Comparison of ENCODE assay signal across 1 cellular context in the genomic region with DNA sequence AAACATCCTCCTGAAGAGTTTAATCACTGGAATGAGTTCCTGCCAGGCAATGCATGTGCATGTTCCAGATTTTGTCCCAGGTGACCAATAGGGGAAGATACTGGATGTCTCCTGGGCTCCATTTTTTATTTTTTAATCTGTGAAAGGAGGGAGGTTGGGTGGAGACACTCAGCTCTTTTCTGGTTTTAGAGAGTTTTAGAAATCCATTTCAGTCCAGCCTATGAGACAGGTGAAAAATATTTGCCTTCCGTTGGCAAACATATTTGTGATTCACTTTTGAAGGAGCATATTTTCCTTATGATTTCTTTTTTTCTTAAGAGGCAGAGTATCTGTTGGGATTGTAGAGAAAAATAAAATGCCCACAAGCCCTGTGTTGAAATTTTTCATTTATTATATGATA.
TF ChIP-seq lines count a peak whose summit lies in the region.

No MANE protein-coding gene starts in this region.

TF ChIP-seq in HepG2, 621 proteins besides CTCF, POLR2A, EP300 and RAD21 (continued from another document):
- TF ChIP-seq, protein P1, sequence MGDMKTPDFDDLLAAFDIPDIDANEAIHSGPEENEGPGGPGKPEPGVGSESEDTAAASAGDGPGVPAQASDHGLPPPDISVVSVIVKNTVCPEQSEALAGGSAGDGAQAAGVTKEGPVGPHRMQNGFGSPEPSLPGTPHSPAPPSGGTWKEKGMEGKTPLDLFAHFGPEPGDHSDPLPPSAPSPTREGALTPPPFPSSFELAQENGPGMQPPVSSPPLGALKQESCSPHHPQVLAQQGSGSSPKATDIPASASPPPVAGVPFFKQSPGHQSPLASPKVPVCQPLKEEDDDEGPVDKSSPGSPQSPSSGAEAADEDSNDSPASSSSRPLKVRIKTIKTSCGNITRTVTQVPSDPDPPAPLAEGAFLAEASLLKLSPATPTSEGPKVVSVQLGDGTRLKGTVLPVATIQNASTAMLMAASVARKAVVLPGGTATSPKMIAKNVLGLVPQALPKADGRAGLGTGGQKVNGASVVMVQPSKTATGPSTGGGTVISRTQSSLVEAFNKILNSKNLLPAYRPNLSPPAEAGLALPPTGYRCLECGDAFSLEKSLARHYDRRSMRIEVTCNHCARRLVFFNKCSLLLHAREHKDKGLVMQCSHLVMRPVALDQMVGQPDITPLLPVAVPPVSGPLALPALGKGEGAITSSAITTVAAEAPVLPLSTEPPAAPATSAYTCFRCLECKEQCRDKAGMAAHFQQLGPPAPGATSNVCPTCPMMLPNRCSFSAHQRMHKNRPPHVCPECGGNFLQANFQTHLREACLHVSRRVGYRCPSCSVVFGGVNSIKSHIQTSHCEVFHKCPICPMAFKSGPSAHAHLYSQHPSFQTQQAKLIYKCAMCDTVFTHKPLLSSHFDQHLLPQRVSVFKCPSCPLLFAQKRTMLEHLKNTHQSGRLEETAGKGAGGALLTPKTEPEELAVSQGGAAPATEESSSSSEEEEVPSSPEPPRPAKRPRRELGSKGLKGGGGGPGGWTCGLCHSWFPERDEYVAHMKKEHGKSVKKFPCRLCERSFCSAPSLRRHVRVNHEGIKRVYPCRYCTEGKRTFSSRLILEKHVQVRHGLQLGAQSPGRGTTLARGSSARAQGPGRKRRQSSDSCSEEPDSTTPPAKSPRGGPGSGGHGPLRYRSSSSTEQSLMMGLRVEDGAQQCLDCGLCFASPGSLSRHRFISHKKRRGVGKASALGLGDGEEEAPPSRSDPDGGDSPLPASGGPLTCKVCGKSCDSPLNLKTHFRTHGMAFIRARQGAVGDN (CRISPR knock-in tag; IDR thresholded peaks at IDR 0.05), result no peak
- no peak for TF ChIP-seq ZSCAN30 (CRISPR knock-in tag; IDR thresholded peaks at IDR 0.05)
- TF ChIP-seq, protein P2, sequence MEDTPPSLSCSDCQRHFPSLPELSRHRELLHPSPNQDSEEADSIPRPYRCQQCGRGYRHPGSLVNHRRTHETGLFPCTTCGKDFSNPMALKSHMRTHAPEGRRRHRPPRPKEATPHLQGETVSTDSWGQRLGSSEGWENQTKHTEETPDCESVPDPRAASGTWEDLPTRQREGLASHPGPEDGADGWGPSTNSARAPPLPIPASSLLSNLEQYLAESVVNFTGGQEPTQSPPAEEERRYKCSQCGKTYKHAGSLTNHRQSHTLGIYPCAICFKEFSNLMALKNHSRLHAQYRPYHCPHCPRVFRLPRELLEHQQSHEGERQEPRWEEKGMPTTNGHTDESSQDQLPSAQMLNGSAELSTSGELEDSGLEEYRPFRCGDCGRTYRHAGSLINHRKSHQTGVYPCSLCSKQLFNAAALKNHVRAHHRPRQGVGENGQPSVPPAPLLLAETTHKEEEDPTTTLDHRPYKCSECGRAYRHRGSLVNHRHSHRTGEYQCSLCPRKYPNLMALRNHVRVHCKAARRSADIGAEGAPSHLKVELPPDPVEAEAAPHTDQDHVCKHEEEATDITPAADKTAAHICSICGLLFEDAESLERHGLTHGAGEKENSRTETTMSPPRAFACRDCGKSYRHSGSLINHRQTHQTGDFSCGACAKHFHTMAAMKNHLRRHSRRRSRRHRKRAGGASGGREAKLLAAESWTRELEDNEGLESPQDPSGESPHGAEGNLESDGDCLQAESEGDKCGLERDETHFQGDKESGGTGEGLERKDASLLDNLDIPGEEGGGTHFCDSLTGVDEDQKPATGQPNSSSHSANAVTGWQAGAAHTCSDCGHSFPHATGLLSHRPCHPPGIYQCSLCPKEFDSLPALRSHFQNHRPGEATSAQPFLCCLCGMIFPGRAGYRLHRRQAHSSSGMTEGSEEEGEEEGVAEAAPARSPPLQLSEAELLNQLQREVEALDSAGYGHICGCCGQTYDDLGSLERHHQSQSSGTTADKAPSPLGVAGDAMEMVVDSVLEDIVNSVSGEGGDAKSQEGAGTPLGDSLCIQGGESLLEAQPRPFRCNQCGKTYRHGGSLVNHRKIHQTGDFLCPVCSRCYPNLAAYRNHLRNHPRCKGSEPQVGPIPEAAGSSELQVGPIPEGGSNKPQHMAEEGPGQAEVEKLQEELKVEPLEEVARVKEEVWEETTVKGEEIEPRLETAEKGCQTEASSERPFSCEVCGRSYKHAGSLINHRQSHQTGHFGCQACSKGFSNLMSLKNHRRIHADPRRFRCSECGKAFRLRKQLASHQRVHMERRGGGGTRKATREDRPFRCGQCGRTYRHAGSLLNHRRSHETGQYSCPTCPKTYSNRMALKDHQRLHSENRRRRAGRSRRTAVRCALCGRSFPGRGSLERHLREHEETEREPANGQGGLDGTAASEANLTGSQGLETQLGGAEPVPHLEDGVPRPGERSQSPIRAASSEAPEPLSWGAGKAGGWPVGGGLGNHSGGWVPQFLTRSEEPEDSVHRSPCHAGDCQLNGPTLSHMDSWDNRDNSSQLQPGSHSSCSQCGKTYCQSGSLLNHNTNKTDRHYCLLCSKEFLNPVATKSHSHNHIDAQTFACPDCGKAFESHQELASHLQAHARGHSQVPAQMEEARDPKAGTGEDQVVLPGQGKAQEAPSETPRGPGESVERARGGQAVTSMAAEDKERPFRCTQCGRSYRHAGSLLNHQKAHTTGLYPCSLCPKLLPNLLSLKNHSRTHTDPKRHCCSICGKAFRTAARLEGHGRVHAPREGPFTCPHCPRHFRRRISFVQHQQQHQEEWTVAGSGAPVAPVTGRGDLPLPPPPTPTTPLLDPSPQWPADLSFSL (CRISPR knock-in tag; IDR thresholded peaks at IDR 0.05), result no peak
- no peak for TF ChIP-seq SRSF4 (IDR thresholded peaks at IDR 0.05; ENCODE audit: low read depth, low read length, poor library complexity, severe bottlenecking)
- TF ChIP-seq RFX5 (IDR thresholded peaks at IDR 0.05; ENCODE audit: low read depth, low read length), result no peak
- TF ChIP-seq ZNF317 (CRISPR knock-in tag; IDR thresholded peaks at IDR 0.05), result no peak
- TF ChIP-seq KAT7 (CRISPR knock-in tag; IDR thresholded peaks at IDR 0.05; ENCODE audit: borderline replicate concordance), result no peak
